32 cellular contexts compared by ENCODE assay signal in genomic region chr20:19609642-19610223, GRCh38.
A peak's percentile ranks its signal among the peaks of the same experiment; 100 is the strongest.
DNase-seq lines count a peak whose midpoint lies in the region; ATAC-seq and TF ChIP-seq lines count a peak whose summit lies in the region.
"Had no signal": no experiment of that assay in that cellular context is flagged by ENCODE, and none has a peak within 500 bp of the region (broad histone marks: within the 10 kb centered on the region; RNA-seq: fewer than 3 reads in every experiment).

No MANE protein-coding gene starts in this region.

- DNase-seq in DMS53 (lab: John Stamatoyannopoulos, UW) = peak; percentile 59
- no peak for DNase-seq in DMS53 treated with DMSO at 0.1 percent for 48 hours (lab: John Stamatoyannopoulos, UW; ENCODE audit: unreplicated experiment)
- peak in 1 of 4 donors; percentile 16 for DNase-seq in body of pancreas
- DNase-seq in kidney tubule cell (ENCODE audit: low spot score) = peak; percentile 80
- DNase-seq in SHP77 (lab: John Stamatoyannopoulos, UW) = no peak
- DNase-seq in uterus = no peak
- DNase-seq: 8988T; activated CD4-positive, alpha-beta memory T cell treated with anti-CD3 and anti-CD28 coated beads for 36 hours; activated CD8-positive, alpha-beta memory T cell treated with anti-CD3 and anti-CD28 coated beads, Interleukin-2, amount 50 U/mL, for 48 hours; AML-193; CD8-positive, alpha-beta T cell; DND-41; erythroblast; foreskin melanocyte; H9; Kasumi-1; left ventricle myocardium superior; midbrain; NCI-H1092 treated with DMSO at 0.1 percent for 48 hours; NCI-H187 treated with DMSO at 0.1 percent for 48 hours; NCI-H446; Right ventricle myocardium superior; sigmoid colon; stimulated activated CD4-positive, alpha-beta T cell treated with anti-CD3 and anti-CD28 coated beads, Interleukin-15, amount 100 ng/mL, for 24 hours; stimulated activated naive CD8-positive, alpha-beta T cell treated with anti-CD3 and anti-CD28 coated beads, Interleukin-15, amount 100 ng/mL, for 72 hours; SW 1271; tibial artery had no signal

- peak; percentile 71 for ATAC-seq in body of pancreas
- ATAC-seq in GM21529 (IDR thresholded peaks at IDR 0.05; ENCODE audit: unreplicated experiment) = no peak
- ATAC-seq in GM19328 (IDR thresholded peaks at IDR 0.05; ENCODE audit: unreplicated experiment) = no peak
- ATAC-seq: activated naive CD4-positive, alpha-beta T cell treated with anti-CD3 and anti-CD28 coated beads, Interleukin-2, amount 50 U/mL, for 72 hours; CD8-positive, alpha-beta T cell; GM12878; left ventricle myocardium superior; stimulated activated naive CD8-positive, alpha-beta T cell treated with anti-CD3 and anti-CD28 coated beads, Interleukin-15, amount 100 ng/mL, for 72 hours had no signal

- H3K4me1 ChIP-seq in body of pancreas = peaks cover 7% of the 10 kb centered on the region
- peaks cover 0 to 7% of the 10 kb centered on the region in 2 donors for H3K4me1 ChIP-seq in uterus
- H3K4me1 ChIP-seq: ascending aorta, sigmoid colon had no signal

- H3K27ac ChIP-seq in body of pancreas (peak overlapping the region in 3 of 4 donors; percentile 36 to 68 (median 64)), uterus (no peak overlapping the region)
- H3K27ac ChIP-seq: ascending aorta, sigmoid colon, tibial artery had no signal

- H3K9me3 ChIP-seq in body of pancreas = no peaks in the 10 kb centered on the region
- no peaks in the 10 kb centered on the region for H3K9me3 ChIP-seq in uterus
- H3K9me3 ChIP-seq: ascending aorta, sigmoid colon, tibial artery had no signal

- no peak for TF ChIP-seq POLR2A in body of pancreas (IDR thresholded peaks at IDR 0.05)
- no peak for TF ChIP-seq POLR2A in uterus (IDR thresholded peaks at IDR 0.05)

- no peaks in the 10 kb centered on the region for H3K27me3 ChIP-seq in body of pancreas
- no peaks in the 10 kb centered on the region for H3K27me3 ChIP-seq in uterus
- H3K27me3 ChIP-seq: ascending aorta, sigmoid colon, tibial artery had no signal

- intact Hi-C loops in body of pancreas (cut with DNase I) (no loop called here), uterus (cut with DNase I; ENCODE audit: low total_unique reads) (no loop called here)

- TF ChIP-seq CTCF in body of pancreas (IDR thresholded peaks at IDR 0.05) (no peak), uterus (IDR thresholded peaks at IDR 0.05) (no peak)

- 21 to 25% methylated on average over 2 of the region's 2 CpGs for WGBS in body of pancreas, 2 donors

- no peaks in the 10 kb centered on the region for H3K36me3 ChIP-seq in body of pancreas (replicated peaks in 1 of 2; ENCODE audit: insufficient read depth in 1 of 2, low read depth in 2 of 2)
- no peaks in the 10 kb centered on the region for H3K36me3 ChIP-seq in uterus
- H3K36me3 ChIP-seq: ascending aorta, sigmoid colon, tibial artery had no signal

- H3K4me3 ChIP-seq in body of pancreas (no peak overlapping the region), uterus (no peak overlapping the region)
- H3K4me3 ChIP-seq: ascending aorta, GM12878, sigmoid colon, tibial artery had no signal

Comparison
In these comparisons a context has a peak if more than half of its experiments do, and no peak if none do; other contexts are left out.
1. DNase-seq: peak in DMS53 (single experiment) and kidney tubule cell (single experiment); none in DMS53 treated with DMSO at 0.1 percent for 48 hours (single experiment), SHP77 (0 of 2) and uterus (0 of 2).
2. H3K27ac ChIP-seq: peak in body of pancreas (3 of 4); none in uterus (0 of 2).